Comparison of ENCODE assay signal across 7 cellular contexts in genomic region chr18:12278153-12278764, GRCh38. TPM values are rescaled to one million over a fixed set of nuclear protein-coding genes. Genes with fewer than 3 reads are reported as not detected.
DNase-seq lines count a peak whose midpoint lies in the region; FAIRE-seq and TF ChIP-seq lines count a peak whose summit lies in the region.

No MANE protein-coding gene starts in this region.

- H3K4me1 Mint-ChIP-seq in astrocyte (ENCODE audit: low read depth, unreplicated experiment) = peaks cover 42% of the 10 kb centered on the region

- TF ChIP-seq CTCF in astrocyte (IDR thresholded peaks at IDR 0.05; ENCODE audit: insufficient read depth, low read depth, low read length) = no peak
- TF ChIP-seq CTCF in kidney epithelial cell (IDR thresholded peaks at IDR 0.05; ENCODE audit: insufficient read depth, low read length, poor library complexity, severe bottlenecking) = peak; percentile 42
- TF ChIP-seq CTCF in tibial nerve (IDR thresholded peaks at IDR 0.05) = no peak

- no peaks in the 10 kb centered on the region for H3K36me3 Mint-ChIP-seq in astrocyte (ENCODE audit: low read depth, unreplicated experiment)

- TF ChIP-seq EP300 in tibial nerve (IDR thresholded peaks at IDR 0.05) = no peak

- whole genome bisulfite sequencing in tibial nerve, 2 donors = 77 to 80% methylated on average over 6 to 7 of the region's 7 CpGs

- no peaks in the 10 kb centered on the region for H3K27me3 ChIP-seq in astrocyte (ENCODE audit: insufficient read depth, low read length)
- H3K27me3 ChIP-seq in kidney epithelial cell (ENCODE audit: control insufficient read depth, insufficient read depth, low read length) = no peaks in the 10 kb centered on the region
- no peaks in the 10 kb centered on the region for H3K27me3 ChIP-seq in tibial nerve

- H3K9ac ChIP-seq in astrocyte (ENCODE audit: low read length) = peak overlapping the region; percentile 90

- H3K4me3 ChIP-seq in astrocyte (ENCODE audit: insufficient read depth, low read depth, low read length) (peak overlapping the region; percentile 45), kidney epithelial cell (ENCODE audit: low read depth, low read length) (no peak overlapping the region), tibial nerve (peak overlapping the region in 3 of 4 donors; percentile 27 to 51 (median 42))

- H3K4me2 ChIP-seq in astrocyte (ENCODE audit: low read length) = peak overlapping the region; percentile 88

- DNase-seq in HuH-7 (ENCODE audit: low spot score) (peak; percentile 64), astrocyte (ENCODE audit: low read depth) (no peak), kidney epithelial cell (ENCODE audit: low read depth) (no peak), tibial nerve (ENCODE audit: low spot score in 2 of 2) (no peak), anterior cingulate cortex (lab: John Stamatoyannopoulos, UW) (no peak), GDM1 (lab: John Stamatoyannopoulos, UW) (no peak), KG1 (lab: John Stamatoyannopoulos, UW) (no peak)

- H3K27ac Mint-ChIP-seq in astrocyte (ENCODE audit: unreplicated experiment) = peak overlapping the region; percentile 97

- H3K4me1 ChIP-seq in astrocyte (ENCODE audit: insufficient read depth, low read length) (peaks cover 47% of the 10 kb centered on the region), tibial nerve (peaks cover 0 to 17% (median 3%) of the 10 kb centered on the region in 4 donors)

- H3K36me3 ChIP-seq in astrocyte (ENCODE audit: insufficient read depth, low read length) = no peaks in the 10 kb centered on the region
- no peaks in the 10 kb centered on the region for H3K36me3 ChIP-seq in kidney epithelial cell (ENCODE audit: control insufficient read depth, insufficient read depth, low read length)
- H3K36me3 ChIP-seq in tibial nerve = no peaks in the 10 kb centered on the region

- peaks cover 14% of the 10 kb centered on the region for H3K79me2 ChIP-seq in astrocyte (ENCODE audit: insufficient read depth, low read length)

- H2AFZ ChIP-seq in astrocyte (ENCODE audit: low read depth, low read length) = no peak overlapping the region

- H3K9me3 ChIP-seq in astrocyte (ENCODE audit: insufficient read depth, low read depth, low read length) (no peaks in the 10 kb centered on the region), tibial nerve (no peaks in the 10 kb centered on the region)

- H3K27ac ChIP-seq in astrocyte (ENCODE audit: low read depth, low read length) = peak overlapping the region; percentile 94
- peak overlapping the region; percentile 80 to 96 (median 92) for H3K27ac ChIP-seq in tibial nerve

- no peaks in the 10 kb centered on the region for H3K9me3 Mint-ChIP-seq in astrocyte (ENCODE audit: unreplicated experiment)

- no peaks in the 10 kb centered on the region for H4K20me1 ChIP-seq in astrocyte (ENCODE audit: insufficient read depth, low read length)

- H3K4me3 Mint-ChIP-seq in astrocyte (ENCODE audit: unreplicated experiment) = peak overlapping the region; percentile 81

- H3K27me3 Mint-ChIP-seq in astrocyte (ENCODE audit: low read depth, unreplicated experiment) = no peaks in the 10 kb centered on the region

- FAIRE-seq in astrocyte (lab: Jason Lieb, UNC) = no peak

- TF ChIP-seq POLR2A in tibial nerve (IDR thresholded peaks at IDR 0.05) = no peak

RNA-seq across cellular contexts. Expression of gene CIDEA, which starts 24.1 kb away (rescaled TPM):
- total RNA-seq in astrocyte (0.43 TPM in 1 of 2 replicates, not detected in the other), kidney epithelial cell (2.0 and 7.1 TPM in 2 replicates), tibial nerve (100 to 1,000 TPM in 1 of 4 donors, 10 to 100 TPM in 3; 18.8 to 135 (median 61.6) TPM)

RNA-seq across cellular contexts. Expression of gene TUBB6, which starts 29.8 kb away (rescaled TPM):
- 485 and 528 TPM in 2 replicates for total RNA-seq in astrocyte
- 387 and 512 TPM in 2 replicates for total RNA-seq in kidney epithelial cell
- total RNA-seq in tibial nerve = 100 to 1,000 TPM; 245 to 506 (median 331) TPM
